Comparison of ENCODE assay signal across 10 cellular contexts in genomic region chr11:72037554-72038311, GRCh38. TPM values are rescaled to one million over a fixed set of nuclear protein-coding genes. Genes with fewer than 3 reads are reported as not detected.
A peak's percentile ranks its signal among the peaks of the same experiment; 100 is the strongest.
DNase-seq lines count a peak whose midpoint lies in the region; ATAC-seq, FAIRE-seq and TF ChIP-seq lines count a peak whose summit lies in the region.
"Had no signal": no experiment of that assay in that cellular context is flagged by ENCODE, and none has a peak within 500 bp of the region (broad histone marks: within the 10 kb centered on the region; RNA-seq: fewer than 3 reads in every experiment).

No MANE protein-coding gene starts in this region.

- peaks cover 2 to 21% of the 10 kb centered on the region in 2 experiments for H3K36me3 ChIP-seq in GM12878 (ENCODE audit: control insufficient read depth in 2 of 2, insufficient read depth in 2 of 2, low read length in 1 of 2)
- peaks cover 0 to 33% of the 10 kb centered on the region in 2 donors for H3K36me3 ChIP-seq in left lung
- peaks cover 1 to 3% of the 10 kb centered on the region in 2 donors for H3K36me3 ChIP-seq in aorta (ENCODE audit: control insufficient read depth in 1 of 2, insufficient read depth in 2 of 2, low read length in 1 of 2)

- TF ChIP-seq EP300 in GM12878 (IDR thresholded peaks at IDR 0.05; ENCODE audit: borderline replicate concordance in 1 of 2, control insufficient read depth in 1 of 2, low read depth in 2 of 2, low read length in 2 of 2), result no peak

- H3K27ac ChIP-seq in GM12878 (ENCODE audit: control insufficient read depth, insufficient read depth), result peak overlapping the region; percentile 71
- H3K27ac ChIP-seq in left lung, result peak overlapping the region; percentile 83 to 98
- H3K27ac ChIP-seq in aorta (ENCODE audit: low read depth in 1 of 2, low read length in 2 of 2), result peak overlapping the region in 1 of 2 donors; percentile 49

- SMC1A ChIA-PET in GM12878 (lab: Charles Lee; ENCODE audit: uncharacterized antibody, unreplicated experiment), result interaction anchor here (0.7 to 4.3 kb wide), 13 partner anchors 8 to 75 kb away, joined by 3 to 48 read pairs (median 8); partner anchors contain the start of gene ANAPC15

- CTCF ChIA-PET in GM12878 (lab: Yijun Ruan, JAX), result interaction anchor here (0.5 to 4.4 kb wide), 13 partner anchors 11 to 268 kb away, joined by 3 to 63 read pairs (median 5); no protein-coding TSS in a partner anchor

- RAD21 ChIA-PET in GM12878 (lab: Charles Lee; ENCODE audit: unreplicated experiment), result interaction anchor here (1.0 to 4.7 kb wide), 9 partner anchors 12 to 74 kb away, joined by 3 to 46 read pairs (median 9); partner anchors contain the start of gene ANAPC15

- H3K4me3 Mint-ChIP-seq in stimulated activated naive CD8-positive, alpha-beta T cell treated with anti-CD3 and anti-CD28 coated beads, Interleukin-15, amount 100 ng/mL, for 72 hours, result no peak overlapping the region
- H3K4me3 Mint-ChIP-seq in stimulated activated memory B cell treated with anti-CD40 and anti-IgM and Interleukin-4, amounts not matched to agents 10 μg/mL and 1 μg/mL and 100 μg/mL, for 72 hours, result no peak overlapping the region
- H3K4me3 Mint-ChIP-seq: dendritic cell treated with granulocyte-macrophage colony-stimulating factor and Interleukin-4, amounts not matched to agents 40 ng/mL and 50 ng/mL, for 4 days had no signal

- H3K79me2 ChIP-seq in GM12878 (ENCODE audit: control insufficient read depth, insufficient read depth, low read length), result peaks cover 68% of the 10 kb centered on the region

- H3K27me3 ChIP-seq in GM12878 (replicated peaks in 1 of 2; ENCODE audit: control insufficient read depth in 2 of 2, insufficient read depth in 2 of 2, low read length in 1 of 2) (no peaks in the 10 kb centered on the region), left lung (no peaks in the 10 kb centered on the region), aorta (ENCODE audit: control insufficient read depth in 1 of 2, insufficient read depth in 2 of 2, low read length in 1 of 2) (no peaks in the 10 kb centered on the region)

- BruUV-seq in GM12878 (replicated peaks; lab: Mats Ljungman, UMichigan), result no TSS peak

- ATAC-seq in stimulated activated naive CD8-positive, alpha-beta T cell treated with anti-CD3 and anti-CD28 coated beads, Interleukin-15, amount 100 ng/mL, for 72 hours, result no peak
- ATAC-seq in stimulated activated naive CD8-positive, alpha-beta T cell treated with anti-CD3 and anti-CD28 coated beads, Interleukin-15, Interleukin-2, amounts not matched to agents 100 U/mL and 50 U/mL, for 24 hours, result no peak
- ATAC-seq in GM12878 (no peak), left lung (no peak), aorta (ENCODE audit: low FRiP score) (no peak), GM18519 (IDR thresholded peaks at IDR 0.05; ENCODE audit: low FRiP score, unreplicated experiment) (no peak)
- no peak for ATAC-seq in stimulated activated memory B cell treated with anti-CD40 and anti-IgM and Interleukin-4, amounts not matched to agents 10 μg/mL and 1 μg/mL and 100 μg/mL, for 72 hours

- in situ Hi-C loops in GM12878 (cut with MboI), result no loop called here

- H3K4me1 ChIP-seq in GM12878 (ENCODE audit: control insufficient read depth, insufficient read depth, low read length) (peaks cover 35% of the 10 kb centered on the region), left lung (peaks cover 36 to 60% of the 10 kb centered on the region in 2 donors), aorta (ENCODE audit: control insufficient read depth in 1 of 2, insufficient read depth in 2 of 2, low read length in 2 of 2) (peaks cover 12 to 13% of the 10 kb centered on the region in 2 donors)

- H2AFZ ChIP-seq in GM12878 (ENCODE audit: control insufficient read depth, low read depth, low read length), result no peak overlapping the region

- no peaks in the 10 kb centered on the region for H4K20me1 ChIP-seq in GM12878 (ENCODE audit: control insufficient read depth, insufficient read depth)

- peak overlapping the region; percentile 14 to 20 for H3K27ac Mint-ChIP-seq in stimulated activated naive CD8-positive, alpha-beta T cell treated with anti-CD3 and anti-CD28 coated beads, Interleukin-15, amount 100 ng/mL, for 72 hours
- H3K27ac Mint-ChIP-seq in stimulated activated memory B cell treated with anti-CD40 and anti-IgM and Interleukin-4, amounts not matched to agents 10 μg/mL and 1 μg/mL and 100 μg/mL, for 72 hours, result no peak overlapping the region
- H3K27ac Mint-ChIP-seq: dendritic cell treated with granulocyte-macrophage colony-stimulating factor and Interleukin-4, amounts not matched to agents 40 ng/mL and 50 ng/mL, for 4 days had no signal

- no peak for TF ChIP-seq RAD21 in GM12878 (IDR thresholded peaks at IDR 0.05; ENCODE audit: insufficient read depth, low read depth, low read length)

- H3K9me3 ChIP-seq in GM12878 (replicated peaks; ENCODE audit: control insufficient read depth, insufficient read depth, low read length) (no peaks in the 10 kb centered on the region), left lung (no peaks in the 10 kb centered on the region), aorta (ENCODE audit: control insufficient read depth, low read length) (no peaks in the 10 kb centered on the region)

- intact Hi-C loops in GM12878 (cut with micrococcal nuclease; ENCODE audit: unreplicated experiment) (no loop called here), left lung (cut with DNase I) (no loop called here), aorta (cut with DNase I) (no loop called here)

- DNase-seq in stimulated activated naive CD8-positive, alpha-beta T cell treated with anti-CD3 and anti-CD28 coated beads, Interleukin-15, amount 100 ng/mL, for 72 hours, result no peak
- DNase-seq in stimulated activated naive CD8-positive, alpha-beta T cell treated with anti-CD3 and anti-CD28 coated beads, Interleukin-15, Interleukin-2, amounts not matched to agents 100 U/mL and 50 U/mL, for 24 hours, result no peak
- DNase-seq in GM12878 (ENCODE audit: low read depth, low spot score) (no peak), left lung (no peak), aorta (peak in 1 of 2 donors; percentile 49)
- no peak for DNase-seq in effector CD8-positive, alpha-beta T cell (lab: John Stamatoyannopoulos, UW)
- DNase-seq: RPMI8226 had no signal

- peak overlapping the region; percentile 88 for H3K4me2 ChIP-seq in GM12878 (ENCODE audit: control insufficient read depth, insufficient read depth)

- H3K9ac ChIP-seq in GM12878 (ENCODE audit: control insufficient read depth, insufficient read depth, low read length), result peak overlapping the region; percentile 82

- TF ChIP-seq POLR2A in GM12878 (IDR thresholded peaks at IDR 0.05; ENCODE audit: low read depth, low read length), result no peak

- WGBS in GM12878 (ENCODE audit: insufficient coverage, insufficient replicate concordance, low lambda C conversion rate, missing lambda C conversion rate), result 2% methylated on average over 4 of the region's 4 CpGs
- 14 to 16% methylated on average over 4 of the region's 4 CpGs for WGBS in aorta, 2 donors

- peaks cover 36% of the 10 kb centered on the region for H3K4me1 Mint-ChIP-seq in stimulated activated naive CD8-positive, alpha-beta T cell treated with anti-CD3 and anti-CD28 coated beads, Interleukin-15, amount 100 ng/mL, for 72 hours
- H3K4me1 Mint-ChIP-seq in stimulated activated memory B cell treated with anti-CD40 and anti-IgM and Interleukin-4, amounts not matched to agents 10 μg/mL and 1 μg/mL and 100 μg/mL, for 72 hours, result peaks cover 22% of the 10 kb centered on the region

- H3K9me3 Mint-ChIP-seq in stimulated activated naive CD8-positive, alpha-beta T cell treated with anti-CD3 and anti-CD28 coated beads, Interleukin-15, amount 100 ng/mL, for 72 hours, result no peaks in the 10 kb centered on the region
- H3K9me3 Mint-ChIP-seq in stimulated activated memory B cell treated with anti-CD40 and anti-IgM and Interleukin-4, amounts not matched to agents 10 μg/mL and 1 μg/mL and 100 μg/mL, for 72 hours, result no peaks in the 10 kb centered on the region
- H3K9me3 Mint-ChIP-seq: dendritic cell treated with granulocyte-macrophage colony-stimulating factor and Interleukin-4, amounts not matched to agents 40 ng/mL and 50 ng/mL, for 4 days had no signal

- POLR2A ChIA-PET in GM12878 (lab: Charles Lee), result interaction anchor here (0.9 to 3.9 kb wide), 12 partner anchors 9 to 107 kb away, joined by 3 to 15 read pairs (median 4); no protein-coding TSS in a partner anchor

- no peak for FAIRE-seq in GM12878 (lab: Jason Lieb, UNC)

- TF ChIP-seq CTCF in GM12878 (IDR thresholded peaks at IDR 0.05 in 2 of 3, conservative IDR thresholded peaks at IDR 0.05 in 1 of 3; ENCODE audit: control insufficient read depth in 2 of 3, extremely low read depth in 1 of 3, insufficient read depth in 1 of 3, low read depth in 3 of 3, low read length in 3 of 3), result no peak
- no peak for TF ChIP-seq CTCF in left lung (IDR thresholded peaks at IDR 0.05)

- H3K4me3 ChIP-seq in GM12878 (peak overlapping the region; percentile 65), left lung (peak overlapping the region in 1 of 2 donors; percentile 55), aorta (ENCODE audit: low read length in 2 of 2) (peak overlapping the region; percentile 30 to 56)

- peaks cover 7% of the 10 kb centered on the region for H3K36me3 Mint-ChIP-seq in stimulated activated memory B cell treated with anti-CD40 and anti-IgM and Interleukin-4, amounts not matched to agents 10 μg/mL and 1 μg/mL and 100 μg/mL, for 72 hours

- no peaks in the 10 kb centered on the region for H3K27me3 Mint-ChIP-seq in stimulated activated naive CD8-positive, alpha-beta T cell treated with anti-CD3 and anti-CD28 coated beads, Interleukin-15, amount 100 ng/mL, for 72 hours
- no peaks in the 10 kb centered on the region for H3K27me3 Mint-ChIP-seq in stimulated activated memory B cell treated with anti-CD40 and anti-IgM and Interleukin-4, amounts not matched to agents 10 μg/mL and 1 μg/mL and 100 μg/mL, for 72 hours
- H3K27me3 Mint-ChIP-seq: dendritic cell treated with granulocyte-macrophage colony-stimulating factor and Interleukin-4, amounts not matched to agents 40 ng/mL and 50 ng/mL, for 4 days had no signal

RNA-seq across cellular contexts. Expression of gene IL18BP, which starts 39.0 kb away (rescaled TPM):
- total RNA-seq in GM12878 (2013; cell fraction: nucleolus; rRNA removed), result 42.0 and 53.6 TPM in 2 replicates
- total RNA-seq in GM12878 (2014; rRNA removed), result 4.9 and 5.5 TPM in 2 replicates
- 5.0 and 5.9 TPM in 2 replicates for total RNA-seq in GM12878 (2014; rRNA removed; fragmentation: Illumina TruSeq; extraction: Trizol)
- 16.3 and 19.0 TPM in 2 replicates for total RNA-seq in GM12878 (2021)
- polyA plus RNA-seq in GM12878 (2011; ENCODE audit: low read depth), result 15.3 TPM
- polyA plus RNA-seq in GM12878 (2011; rRNA removed), result 9.2 and 11.8 TPM in 2 replicates
- polyA plus RNA-seq in GM12878 (2011; cell fraction: cytosol; rRNA removed), result 6.1 and 7.4 TPM in 2 replicates
- 88.6 and 89.9 TPM in 2 replicates for polyA plus RNA-seq in GM12878 (2011; cell fraction: nucleus; rRNA removed)
- polyA plus RNA-seq in GM12878 (2012), result 14.2 and 16.9 TPM in 2 replicates
- 13.7 and 15.9 TPM in 2 replicates for polyA plus RNA-seq in GM12878 (2014; fragmentation: Illumina TruSeq; extraction: Trizol)
- 1 to 10 TPM; 2.6 to 3.5 TPM for polyA plus RNA-seq in GM12878 (2014; fragmentation: Nextera tagmentation; extraction: Ambion mirVana)
- polyA plus RNA-seq in GM12878 (2014; rRNA removed), result 18.1 and 23.4 TPM in 2 replicates
- 10 to 100 TPM; 10.2 to 11.1 TPM for polyA plus RNA-seq in GM12878 (2016; fragmentation: Nextera tagmentation; extraction: Ambion mirVana)
- polyA minus RNA-seq in GM12878 (2011; rRNA and poly(A)+ RNA removed), result 14.6 and 16.2 TPM in 2 replicates
- 2.2 and 2.3 TPM in 2 replicates for polyA minus RNA-seq in GM12878 (2011; cell fraction: cytosol; rRNA and poly(A)+ RNA removed)
- polyA minus RNA-seq in GM12878 (2011; cell fraction: nucleus; rRNA and poly(A)+ RNA removed), result 14.4 and 21.9 TPM in 2 replicates
- 10 to 100 TPM; 15.2 to 20.1 TPM for total RNA-seq in left lung
- 10 to 100 TPM; 13.0 to 24.8 TPM for total RNA-seq in aorta
- 10 to 100 TPM in 1 of 2 donors, 1 to 10 TPM in 1; 7.8 to 12.5 TPM for polyA plus RNA-seq in aorta

RNA-seq across cellular contexts. Expression of gene NUMA1, which starts 42.6 kb away (rescaled TPM):
- total RNA-seq in GM12878 (2013; cell fraction: nucleolus; rRNA removed), result 241 and 261 TPM in 2 replicates
- total RNA-seq in GM12878 (2014; rRNA removed), result 82.3 and 88.1 TPM in 2 replicates
- 44.3 TPM in 2 replicates for total RNA-seq in GM12878 (2014; rRNA removed; fragmentation: Illumina TruSeq; extraction: Trizol)
- 102 and 111 TPM in 2 replicates for total RNA-seq in GM12878 (2021)
- polyA plus RNA-seq in GM12878 (2011; ENCODE audit: low read depth), result 53.5 TPM
- 32.7 and 61.5 TPM in 2 replicates for polyA plus RNA-seq in GM12878 (2011; rRNA removed)
- polyA plus RNA-seq in GM12878 (2011; cell fraction: cytosol; rRNA removed), result 69.4 and 72.3 TPM in 2 replicates
- polyA plus RNA-seq in GM12878 (2011; cell fraction: nucleus; rRNA removed), result 236 and 254 TPM in 2 replicates
- 95.7 and 106 TPM in 2 replicates for polyA plus RNA-seq in GM12878 (2012)
- 36.7 and 60.6 TPM in 2 replicates for polyA plus RNA-seq in GM12878 (2014; fragmentation: Illumina TruSeq; extraction: Trizol)
- 1 to 10 TPM; 5.5 to 7.1 TPM for polyA plus RNA-seq in GM12878 (2014; fragmentation: Nextera tagmentation; extraction: Ambion mirVana)
- polyA plus RNA-seq in GM12878 (2014; rRNA removed), result 77.3 and 84.6 TPM in 2 replicates
- 10 to 100 TPM; 58.1 to 63.5 TPM for polyA plus RNA-seq in GM12878 (2016; fragmentation: Nextera tagmentation; extraction: Ambion mirVana)
- 115 and 125 TPM in 2 replicates for polyA minus RNA-seq in GM12878 (2011; rRNA and poly(A)+ RNA removed)
- polyA minus RNA-seq in GM12878 (2011; cell fraction: cytosol; rRNA and poly(A)+ RNA removed), result 46.7 and 48.0 TPM in 2 replicates
- polyA minus RNA-seq in GM12878 (2011; cell fraction: nucleus; rRNA and poly(A)+ RNA removed), result 90.7 and 135 TPM in 2 replicates
- 100 to 1,000 TPM; 144 to 174 TPM for total RNA-seq in left lung
- total RNA-seq in aorta, result 100 to 1,000 TPM; 150 to 241 TPM
- 100 to 1,000 TPM in 1 of 2 donors, 10 to 100 TPM in 1; 40.4 to 322 TPM for polyA plus RNA-seq in aorta

RNA-seq across cellular contexts. Expression of gene LRRC51, which starts 42.9 kb away (rescaled TPM):
- 1.3 and 1.4 TPM in 2 replicates for total RNA-seq in GM12878 (2013; cell fraction: nucleolus; rRNA removed)
- total RNA-seq in GM12878 (2014; rRNA removed) (4.0 and 5.6 TPM in 2 replicates), GM12878 (2014; rRNA removed; fragmentation: Illumina TruSeq; extraction: Trizol) (4.1 and 4.7 TPM in 2 replicates), GM12878 (2021) (2.6 and 5.5 TPM in 2 replicates), left lung (10 to 100 TPM in 1 of 2 donors, 1 to 10 TPM in 1; 6.7 to 13.0 TPM), aorta (1 to 10 TPM; 6.6 to 8.5 TPM)
- 2.8 TPM for polyA plus RNA-seq in GM12878 (2011; ENCODE audit: low read depth)
- polyA plus RNA-seq in GM12878 (2011; rRNA removed) (6.1 and 8.6 TPM in 2 replicates), GM12878 (2014; fragmentation: Illumina TruSeq; extraction: Trizol) (6.4 and 11.7 TPM in 2 replicates), GM12878 (2014; fragmentation: Nextera tagmentation; extraction: Ambion mirVana) (1 to 10 TPM; 4.7 to 6.2 TPM), GM12878 (2014; rRNA removed) (7.5 and 7.8 TPM in 2 replicates), GM12878 (2016; fragmentation: Nextera tagmentation; extraction: Ambion mirVana) (1 to 10 TPM; 3.1 to 6.1 TPM), aorta (10 to 100 TPM in 1 of 2 donors, 1 to 10 TPM in 1; 8.6 to 12.8 TPM)
- polyA plus RNA-seq in GM12878 (2011; cell fraction: cytosol; rRNA removed), result 7.7 and 9.9 TPM in 2 replicates
- polyA plus RNA-seq in GM12878 (2011; cell fraction: nucleus; rRNA removed), result 3.6 and 5.0 TPM in 2 replicates
- 3.6 and 7.1 TPM in 2 replicates for polyA plus RNA-seq in GM12878 (2012)
- polyA minus RNA-seq in GM12878 (2011; rRNA and poly(A)+ RNA removed), result 8.6 and 10.5 TPM in 2 replicates
- polyA minus RNA-seq in GM12878 (2011; cell fraction: cytosol; rRNA and poly(A)+ RNA removed), result 1.6 and 6.0 TPM in 2 replicates
- 0.73 and 1.4 TPM in 2 replicates for polyA minus RNA-seq in GM12878 (2011; cell fraction: nucleus; rRNA and poly(A)+ RNA removed)
